1 cellular context compared by ENCODE assay signal in genomic region chr6:168370310-168370991, GRCh38.
TF ChIP-seq lines count a peak whose summit lies in the region.

No MANE protein-coding gene starts in this region.

TF ChIP-seq in K562, 482 proteins besides CTCF, POLR2A, EP300 and RAD21 (continued from another document):
- TF ChIP-seq CREB3L1 (IDR thresholded peaks at IDR 0.05; ENCODE audit: borderline replicate concordance, low read depth), result peak; percentile 88
- TF ChIP-seq ARID2 (IDR thresholded peaks at IDR 0.05), result peak; percentile 77; the same call in 1 of the 2 replicates
- TF ChIP-seq BHLHE40 (IDR thresholded peaks at IDR 0.05; ENCODE audit: low read length), result peak; percentile 81
- TF ChIP-seq MNT (conservative IDR thresholded peaks at IDR 0.05), result 0 out of 4 replicates have a peak, but pooled peaks of 1 of the 2 experiments have one; percentile 23
- peak; percentile 38; the same call in 1 of the 2 replicates for TF ChIP-seq JUND (IDR thresholded peaks at IDR 0.05; ENCODE audit: borderline replicate concordance, low read depth, low read length)
- no peak for TF ChIP-seq JUND (tag; IDR thresholded peaks at IDR 0.05; ENCODE audit: borderline replicate concordance, low read depth, low read length)
- no peak for TF ChIP-seq KLF16 (IDR thresholded peaks at IDR 0.05)
- TF ChIP-seq ZKSCAN3 (CRISPR knock-in tag; IDR thresholded peaks at IDR 0.05), result no peak
- TF ChIP-seq JUN (IDR thresholded peaks at IDR 0.05; ENCODE audit: borderline replicate concordance, low read depth, low read length), result 0 out of 2 replicates have a peak, but pooled peaks have one; percentile 28
- no peak for TF ChIP-seq JUN (CRISPR knock-in tag; IDR thresholded peaks at IDR 0.05; ENCODE audit: borderline replicate concordance)
- TF ChIP-seq RB1 (IDR thresholded peaks at IDR 0.05; ENCODE audit: low read depth), result peak; percentile 63; the same call in 1 of the 2 replicates
- TF ChIP-seq DEAF1 (CRISPR knock-in tag; IDR thresholded peaks at IDR 0.05), result peak; percentile 70
